ENCODE assay signal across 1 cellular context in the genomic region with DNA sequence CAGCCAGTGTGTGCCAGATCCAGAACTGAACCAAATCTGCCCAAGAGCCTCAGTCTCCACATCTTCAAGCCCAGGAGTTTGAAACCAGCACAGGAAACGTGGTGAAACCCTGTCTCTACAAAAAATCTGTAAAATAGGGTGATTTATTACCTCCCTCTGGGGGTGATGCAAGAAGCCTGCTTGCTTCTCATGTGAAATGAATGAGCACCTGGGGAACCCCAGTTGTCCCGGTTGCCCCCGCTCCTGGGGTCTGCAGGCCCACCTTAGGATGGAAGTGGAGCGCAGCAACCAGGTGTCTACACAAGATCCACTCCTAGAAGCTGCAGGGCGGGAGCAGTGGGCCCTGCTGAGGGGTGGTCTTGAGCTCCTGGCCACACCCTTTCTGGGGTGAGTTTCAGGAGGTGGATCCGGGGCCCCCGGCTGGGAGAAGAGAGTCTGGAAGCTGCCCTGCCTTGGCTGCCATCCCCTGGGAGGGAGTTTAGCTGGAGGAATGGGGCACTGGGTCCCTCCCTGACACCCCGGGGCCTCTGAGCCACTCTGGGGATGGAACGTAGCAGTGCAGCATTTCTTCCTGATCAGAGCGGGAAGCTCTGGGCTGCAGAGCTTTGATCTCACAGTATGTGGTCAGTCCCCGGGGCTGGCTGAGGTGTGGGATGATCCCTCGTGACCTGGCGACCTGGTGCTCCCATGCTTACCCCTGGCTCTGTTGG.
TF ChIP-seq lines count a peak whose summit lies in the region.

No MANE protein-coding gene starts in this region.

TF ChIP-seq in liver, 16 proteins besides CTCF, POLR2A, EP300 and RAD21 (continued from another document):
- TF ChIP-seq, protein P1, sequence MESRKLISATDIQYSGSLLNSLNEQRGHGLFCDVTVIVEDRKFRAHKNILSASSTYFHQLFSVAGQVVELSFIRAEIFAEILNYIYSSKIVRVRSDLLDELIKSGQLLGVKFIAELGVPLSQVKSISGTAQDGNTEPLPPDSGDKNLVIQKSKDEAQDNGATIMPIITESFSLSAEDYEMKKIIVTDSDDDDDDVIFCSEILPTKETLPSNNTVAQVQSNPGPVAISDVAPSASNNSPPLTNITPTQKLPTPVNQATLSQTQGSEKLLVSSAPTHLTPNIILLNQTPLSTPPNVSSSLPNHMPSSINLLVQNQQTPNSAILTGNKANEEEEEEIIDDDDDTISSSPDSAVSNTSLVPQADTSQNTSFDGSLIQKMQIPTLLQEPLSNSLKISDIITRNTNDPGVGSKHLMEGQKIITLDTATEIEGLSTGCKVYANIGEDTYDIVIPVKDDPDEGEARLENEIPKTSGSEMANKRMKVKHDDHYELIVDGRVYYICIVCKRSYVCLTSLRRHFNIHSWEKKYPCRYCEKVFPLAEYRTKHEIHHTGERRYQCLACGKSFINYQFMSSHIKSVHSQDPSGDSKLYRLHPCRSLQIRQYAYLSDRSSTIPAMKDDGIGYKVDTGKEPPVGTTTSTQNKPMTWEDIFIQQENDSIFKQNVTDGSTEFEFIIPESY (IDR thresholded peaks at IDR 0.05) = no peak
- TF ChIP-seq EGR1 (IDR thresholded peaks at IDR 0.05; ENCODE audit: low read depth in 2 of 2) (no peak), GABPA (IDR thresholded peaks at IDR 0.05 in 1 of 2, conservative IDR thresholded peaks at IDR 0.05 in 1 of 2) (no peak), RXRA (IDR thresholded peaks at IDR 0.05) (no peak), JUND (IDR thresholded peaks at IDR 0.05) (no peak), FOXA1 (IDR thresholded peaks at IDR 0.05) (no peak), FOXA2 (IDR thresholded peaks at IDR 0.05) (no peak), SP1 (IDR thresholded peaks at IDR 0.05) (no peak)
- TF ChIP-seq, protein P2, sequence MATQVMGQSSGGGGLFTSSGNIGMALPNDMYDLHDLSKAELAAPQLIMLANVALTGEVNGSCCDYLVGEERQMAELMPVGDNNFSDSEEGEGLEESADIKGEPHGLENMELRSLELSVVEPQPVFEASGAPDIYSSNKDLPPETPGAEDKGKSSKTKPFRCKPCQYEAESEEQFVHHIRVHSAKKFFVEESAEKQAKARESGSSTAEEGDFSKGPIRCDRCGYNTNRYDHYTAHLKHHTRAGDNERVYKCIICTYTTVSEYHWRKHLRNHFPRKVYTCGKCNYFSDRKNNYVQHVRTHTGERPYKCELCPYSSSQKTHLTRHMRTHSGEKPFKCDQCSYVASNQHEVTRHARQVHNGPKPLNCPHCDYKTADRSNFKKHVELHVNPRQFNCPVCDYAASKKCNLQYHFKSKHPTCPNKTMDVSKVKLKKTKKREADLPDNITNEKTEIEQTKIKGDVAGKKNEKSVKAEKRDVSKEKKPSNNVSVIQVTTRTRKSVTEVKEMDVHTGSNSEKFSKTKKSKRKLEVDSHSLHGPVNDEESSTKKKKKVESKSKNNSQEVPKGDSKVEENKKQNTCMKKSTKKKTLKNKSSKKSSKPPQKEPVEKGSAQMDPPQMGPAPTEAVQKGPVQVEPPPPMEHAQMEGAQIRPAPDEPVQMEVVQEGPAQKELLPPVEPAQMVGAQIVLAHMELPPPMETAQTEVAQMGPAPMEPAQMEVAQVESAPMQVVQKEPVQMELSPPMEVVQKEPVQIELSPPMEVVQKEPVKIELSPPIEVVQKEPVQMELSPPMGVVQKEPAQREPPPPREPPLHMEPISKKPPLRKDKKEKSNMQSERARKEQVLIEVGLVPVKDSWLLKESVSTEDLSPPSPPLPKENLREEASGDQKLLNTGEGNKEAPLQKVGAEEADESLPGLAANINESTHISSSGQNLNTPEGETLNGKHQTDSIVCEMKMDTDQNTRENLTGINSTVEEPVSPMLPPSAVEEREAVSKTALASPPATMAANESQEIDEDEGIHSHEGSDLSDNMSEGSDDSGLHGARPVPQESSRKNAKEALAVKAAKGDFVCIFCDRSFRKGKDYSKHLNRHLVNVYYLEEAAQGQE (IDR thresholded peaks at IDR 0.05) = no peak
- TF ChIP-seq, protein P3, sequence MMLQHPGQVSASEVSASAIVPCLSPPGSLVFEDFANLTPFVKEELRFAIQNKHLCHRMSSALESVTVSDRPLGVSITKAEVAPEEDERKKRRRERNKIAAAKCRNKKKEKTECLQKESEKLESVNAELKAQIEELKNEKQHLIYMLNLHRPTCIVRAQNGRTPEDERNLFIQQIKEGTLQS (IDR thresholded peaks at IDR 0.05) = no peak
